In the genomic region with DNA sequence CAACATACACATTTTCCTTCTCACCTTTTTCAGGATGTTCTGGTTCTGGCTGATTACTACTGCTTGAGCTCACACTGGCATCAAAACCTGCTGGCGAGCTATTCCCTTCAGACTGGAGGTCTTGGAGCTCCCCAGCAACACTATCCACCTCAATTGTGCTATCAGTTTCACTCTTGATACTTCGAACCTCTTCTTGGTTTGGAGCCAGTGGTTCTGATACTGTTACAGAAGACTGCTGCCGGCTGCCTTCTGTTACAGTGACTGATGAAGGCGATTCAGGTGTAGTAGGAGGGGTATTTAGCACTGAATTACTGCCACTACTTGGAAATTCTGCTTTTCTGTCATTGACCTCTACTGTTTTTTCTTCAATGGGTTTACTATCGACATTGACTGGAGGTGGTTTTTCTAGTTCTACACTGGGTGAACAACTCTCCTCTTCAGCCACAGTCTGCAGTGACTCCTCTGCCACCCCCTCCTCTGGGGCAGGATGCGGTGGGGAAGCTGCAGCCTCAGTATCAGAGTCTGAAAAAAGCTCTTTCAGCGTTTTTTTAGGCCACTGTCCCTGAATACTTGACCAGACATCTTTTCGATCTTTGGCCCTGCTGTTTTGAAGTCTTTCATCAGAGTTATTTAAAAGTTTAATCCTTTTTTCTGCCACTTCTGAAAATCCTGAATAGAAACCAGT, we compare ENCODE assay signal across 18 cellular contexts. TPM values are rescaled to one million over a fixed set of nuclear protein-coding genes. Genes with fewer than 3 reads are reported as not detected.
DNase-seq lines count a peak whose midpoint lies in the region; ATAC-seq and TF ChIP-seq lines count a peak whose summit lies in the region.
"Had no signal": no experiment of that assay in that cellular context is flagged by ENCODE, and none has a peak within 500 bp of the region (broad histone marks: within the 10 kb centered on the region; RNA-seq: fewer than 3 reads in every experiment).

No MANE protein-coding gene starts in this region.

- H3K4me1 ChIP-seq in breast epithelium, result no peaks in the 10 kb centered on the region
- no peaks in the 10 kb centered on the region for H3K4me1 ChIP-seq in PC-9 (replicated peaks; ENCODE audit: insufficient read depth)
- H3K4me1 ChIP-seq: ascending aorta, foreskin keratinocyte, psoas muscle, tibial nerve had no signal

- no peaks in the 10 kb centered on the region for H3K9me3 ChIP-seq in breast epithelium
- no peaks in the 10 kb centered on the region for H3K9me3 ChIP-seq in PC-9 (ENCODE audit: insufficient read depth, low read depth)
- H3K9me3 ChIP-seq: ascending aorta, psoas muscle, tibial nerve had no signal

- ATAC-seq in activated naive CD8-positive, alpha-beta T cell treated with anti-CD3 and anti-CD28 coated beads, Interleukin-2, amount 50 U/mL, for 24 hours, result peak; percentile 61
- ATAC-seq in stimulated activated effector memory CD8-positive, alpha-beta T cell treated with anti-CD3 and anti-CD28 coated beads, Interleukin-12 subunit alpha, Interleukin-12 subunit beta, amount 100 ng/mL, for 72 hours, result peak; percentile 96
- ATAC-seq in WTC11 (no peak), left ventricle myocardium superior (no peak)
- ATAC-seq: foreskin keratinocyte, psoas muscle had no signal

- no peaks in the 10 kb centered on the region for H3K9me3 Mint-ChIP-seq in MCF 10A (ENCODE audit: unreplicated experiment)
- no peaks in the 10 kb centered on the region for H3K9me3 Mint-ChIP-seq in activated naive CD8-positive, alpha-beta T cell treated with anti-CD3 and anti-CD28 coated beads, Interleukin-2, amount 50 U/mL, for 24 hours
- H3K9me3 Mint-ChIP-seq in stimulated activated effector memory CD8-positive, alpha-beta T cell treated with anti-CD3 and anti-CD28 coated beads, Interleukin-12 subunit alpha, Interleukin-12 subunit beta, amount 100 ng/mL, for 72 hours, result no peaks in the 10 kb centered on the region
- H3K9me3 Mint-ChIP-seq in WTC11, result no peaks in the 10 kb centered on the region

- peaks cover 3% of the 10 kb centered on the region for H3F3A ChIP-seq in PC-9 (ENCODE audit: insufficient read depth, low read depth)

- H3K27ac ChIP-seq in breast epithelium, result no peak overlapping the region
- no peak overlapping the region for H3K27ac ChIP-seq in PC-9
- H3K27ac ChIP-seq: ascending aorta, foreskin keratinocyte, hepatocyte, psoas muscle, tibial nerve had no signal

- H3K4me3 ChIP-seq in breast epithelium (no peak overlapping the region), PC-9 (no peak overlapping the region)
- H3K4me3 ChIP-seq: ascending aorta, hepatocyte, psoas muscle, tibial nerve had no signal

- POLR2A ChIA-PET in MCF 10A (lab: Yijun Ruan, JAX), result interaction anchor here (0.8 to 1.9 kb wide), 8 partner anchors 13 to 703 kb away, joined by 3 to 13 read pairs (median 4); partner anchors contain the start of genes RBM34 and TARBP1
- POLR2A ChIA-PET in PC-9 (lab: Charles Lee; ENCODE audit: unreplicated experiment), result no interaction called here
- POLR2A ChIA-PET in WTC11 (lab: Charles Lee), result interaction anchor here (0.6 kb wide), 1 partner anchor 23 kb away, joined by 4 read pairs; no protein-coding TSS in a partner anchor

- H3K36me3 ChIP-seq in breast epithelium (no peaks in the 10 kb centered on the region), PC-9 (ENCODE audit: low read depth) (peaks cover 21% of the 10 kb centered on the region)

- H3K36me3 Mint-ChIP-seq in MCF 10A (ENCODE audit: insufficient read depth, unreplicated experiment) (peaks cover 82% of the 10 kb centered on the region), WTC11 (peaks cover 26% of the 10 kb centered on the region)
- peaks cover 35% of the 10 kb centered on the region for H3K36me3 Mint-ChIP-seq in activated naive CD8-positive, alpha-beta T cell treated with anti-CD3 and anti-CD28 coated beads, Interleukin-2, amount 50 U/mL, for 24 hours (ENCODE audit: low read depth)
- H3K36me3 Mint-ChIP-seq in stimulated activated effector memory CD8-positive, alpha-beta T cell treated with anti-CD3 and anti-CD28 coated beads, Interleukin-12 subunit alpha, Interleukin-12 subunit beta, amount 100 ng/mL, for 72 hours, result peaks cover 100% of the 10 kb centered on the region

- no peaks in the 10 kb centered on the region for H3K9me2 ChIP-seq in PC-9 (ENCODE audit: insufficient read depth)

- H3K4me3 Mint-ChIP-seq in MCF 10A (ENCODE audit: unreplicated experiment), result no peak overlapping the region
- no peak overlapping the region for H3K4me3 Mint-ChIP-seq in activated naive CD8-positive, alpha-beta T cell treated with anti-CD3 and anti-CD28 coated beads, Interleukin-2, amount 50 U/mL, for 24 hours
- H3K4me3 Mint-ChIP-seq in stimulated activated effector memory CD8-positive, alpha-beta T cell treated with anti-CD3 and anti-CD28 coated beads, Interleukin-12 subunit alpha, Interleukin-12 subunit beta, amount 100 ng/mL, for 72 hours, result peak overlapping the region; percentile 8
- no peak overlapping the region for H3K4me3 Mint-ChIP-seq in WTC11

- TF ChIP-seq POLR2A in breast epithelium (IDR thresholded peaks at IDR 0.05), result no peak

- H3K27me3 Mint-ChIP-seq in MCF 10A (ENCODE audit: insufficient read depth, unreplicated experiment) (no peaks in the 10 kb centered on the region), WTC11 (ENCODE audit: low read depth) (no peaks in the 10 kb centered on the region)
- no peaks in the 10 kb centered on the region for H3K27me3 Mint-ChIP-seq in activated naive CD8-positive, alpha-beta T cell treated with anti-CD3 and anti-CD28 coated beads, Interleukin-2, amount 50 U/mL, for 24 hours

- CTCF ChIA-PET in MCF 10A (lab: Yijun Ruan, JAX) (interaction anchor here (0.6 to 1.6 kb wide), 4 partner anchors 9 to 234 kb away, joined by 3 to 6 read pairs (median 4); no protein-coding TSS in a partner anchor), PC-9 (lab: Charles Lee) (no interaction called here), WTC11 (lab: Charles Lee) (no interaction called here)

- H3K27ac Mint-ChIP-seq in MCF 10A (ENCODE audit: low read depth, unreplicated experiment) (no peak overlapping the region), WTC11 (no peak overlapping the region)
- peak overlapping the region; percentile 21 for H3K27ac Mint-ChIP-seq in activated naive CD8-positive, alpha-beta T cell treated with anti-CD3 and anti-CD28 coated beads, Interleukin-2, amount 50 U/mL, for 24 hours
- H3K27ac Mint-ChIP-seq in stimulated activated effector memory CD8-positive, alpha-beta T cell treated with anti-CD3 and anti-CD28 coated beads, Interleukin-12 subunit alpha, Interleukin-12 subunit beta, amount 100 ng/mL, for 72 hours, result peak overlapping the region; percentile 20

- H3K4me1 Mint-ChIP-seq in MCF 10A (ENCODE audit: insufficient read depth, unreplicated experiment), result no peaks in the 10 kb centered on the region
- peaks cover 12% of the 10 kb centered on the region for H3K4me1 Mint-ChIP-seq in activated naive CD8-positive, alpha-beta T cell treated with anti-CD3 and anti-CD28 coated beads, Interleukin-2, amount 50 U/mL, for 24 hours
- peaks cover 23% of the 10 kb centered on the region for H3K4me1 Mint-ChIP-seq in stimulated activated effector memory CD8-positive, alpha-beta T cell treated with anti-CD3 and anti-CD28 coated beads, Interleukin-12 subunit alpha, Interleukin-12 subunit beta, amount 100 ng/mL, for 72 hours
- H3K4me1 Mint-ChIP-seq in WTC11, result no peaks in the 10 kb centered on the region

- H4K20me1 ChIP-seq in PC-9 (ENCODE audit: insufficient read depth), result no peaks in the 10 kb centered on the region

- no peaks in the 10 kb centered on the region for H3K79me2 ChIP-seq in PC-9 (ENCODE audit: low read depth)

- no peak overlapping the region for H2AFZ ChIP-seq in PC-9
- H2AFZ ChIP-seq: hepatocyte had no signal

- TF ChIP-seq CTCF in MCF 10A (IDR thresholded peaks at IDR 0.05; ENCODE audit: unreplicated experiment) (no peak), breast epithelium (IDR thresholded peaks at IDR 0.05) (no peak), PC-9 (conservative IDR thresholded peaks at IDR 0.05) (no peak), WTC11 (IDR thresholded peaks at IDR 0.05) (no peak)

- BruUV-seq in MCF 10A (replicated peaks; lab: Mats Ljungman, UMichigan) (TSS peak; percentile 73), PC-9 (replicated peaks; lab: Mats Ljungman, UMichigan) (TSS peak; percentile 8)

- H3K27me3 ChIP-seq in breast epithelium, result no peaks in the 10 kb centered on the region
- H3K27me3 ChIP-seq in PC-9 (ENCODE audit: insufficient read depth, low read depth), result no peaks in the 10 kb centered on the region
- H3K27me3 ChIP-seq: ascending aorta, foreskin keratinocyte, hepatocyte, tibial nerve had no signal

- no peak overlapping the region for H3K4me2 ChIP-seq in PC-9
- H3K4me2 ChIP-seq: hepatocyte had no signal

- intact Hi-C loops in MCF 10A (cut with micrococcal nuclease), result no loop called here
- intact Hi-C loops in breast epithelium (cut with DNase I; ENCODE audit: low total_unique reads), result no loop called here
- intact Hi-C loops in PC-9 (cut with micrococcal nuclease; ENCODE audit: unreplicated experiment), result no loop called here
- intact Hi-C loops in left ventricle myocardium superior (cut with micrococcal nuclease), result no loop called here

- DNase-seq in MCF 10A (ENCODE audit: unreplicated experiment), result no peak
- DNase-seq in breast epithelium (ENCODE audit: low spot score in 2 of 2), result no peak
- DNase-seq in PC-9, result no peak
- no peak for DNase-seq in activated naive CD8-positive, alpha-beta T cell treated with anti-CD3 and anti-CD28 coated beads, Interleukin-2, amount 50 U/mL, for 24 hours
- peak in 1 of 2 donors; percentile 47 for DNase-seq in stimulated activated effector memory CD8-positive, alpha-beta T cell treated with anti-CD3 and anti-CD28 coated beads, Interleukin-12 subunit alpha, Interleukin-12 subunit beta, amount 100 ng/mL, for 72 hours (ENCODE audit: low spot score in 2 of 2)
- DNase-seq in WTC11 (ENCODE audit: low spot score), result no peak
- DNase-seq in left ventricle myocardium superior, result no peak
- no peak for DNase-seq in NCI-H1092 treated with DMSO at 0.1 percent for 48 hours (lab: John Stamatoyannopoulos, UW)
- DNase-seq: activated CD8-positive, alpha-beta memory T cell treated with anti-CD3 and anti-CD28 coated beads for 24 hours; activated effector memory CD4-positive, alpha-beta T cell treated with anti-CD3 and anti-CD28 coated beads, Interleukin-2, amount 50 U/mL, for 16 hours; central memory CD4-positive, alpha-beta T cell; foreskin keratinocyte; NCI-H1417 treated with DMSO at 0.1 percent for 48 hours; psoas muscle; stimulated activated naive CD4-positive, alpha-beta T cell treated with Interleukin-2 at 50 U/mL for 16 hours had no signal

RNA-seq across cellular contexts. Expression of gene RBM34, which starts 20.7 kb away (rescaled TPM):
- total RNA-seq in MCF 10A (2022) (150 and 184 TPM in 2 replicates), breast epithelium (10 to 100 TPM; 42.9 to 54.0 (median 52.2) TPM), PC-9 (2021) (101 and 106 TPM in 2 replicates), WTC11 (2021) (97.4 to 112 TPM (median 104 TPM) in 3 replicates), left ventricle myocardium superior (58.7 TPM)

RNA-seq across cellular contexts. Expression of gene TOMM20, which starts 53.1 kb away (rescaled TPM):
- total RNA-seq in MCF 10A (2022), result 309 and 339 TPM in 2 replicates
- total RNA-seq in breast epithelium, result 100 to 1,000 TPM; 112 to 153 (median 112) TPM
- 165 and 187 TPM in 2 replicates for total RNA-seq in PC-9 (2021)
- total RNA-seq in WTC11 (2021), result 180 to 184 TPM (median 182 TPM) in 3 replicates
- total RNA-seq in left ventricle myocardium superior, result 95.8 TPM

Comparison
In these comparisons a context has a peak if more than half of its experiments do, and no peak if none do; other contexts are left out.
1. H3K27ac Mint-ChIP-seq: peak in activated naive CD8-positive, alpha-beta T cell treated with anti-CD3 and anti-CD28 coated beads, Interleukin-2, amount 50 U/mL, for 24 hours (single experiment) and stimulated activated effector memory CD8-positive, alpha-beta T cell treated with anti-CD3 and anti-CD28 coated beads, Interleukin-12 subunit alpha, Interleukin-12 subunit beta, amount 100 ng/mL, for 72 hours (single experiment); none in MCF 10A (single experiment) and WTC11 (single experiment).
2. ATAC-seq: peak in activated naive CD8-positive, alpha-beta T cell treated with anti-CD3 and anti-CD28 coated beads, Interleukin-2, amount 50 U/mL, for 24 hours (single experiment) and stimulated activated effector memory CD8-positive, alpha-beta T cell treated with anti-CD3 and anti-CD28 coated beads, Interleukin-12 subunit alpha, Interleukin-12 subunit beta, amount 100 ng/mL, for 72 hours (single experiment); none in WTC11 (single experiment) and left ventricle myocardium superior (single experiment).